In the genomic region with DNA sequence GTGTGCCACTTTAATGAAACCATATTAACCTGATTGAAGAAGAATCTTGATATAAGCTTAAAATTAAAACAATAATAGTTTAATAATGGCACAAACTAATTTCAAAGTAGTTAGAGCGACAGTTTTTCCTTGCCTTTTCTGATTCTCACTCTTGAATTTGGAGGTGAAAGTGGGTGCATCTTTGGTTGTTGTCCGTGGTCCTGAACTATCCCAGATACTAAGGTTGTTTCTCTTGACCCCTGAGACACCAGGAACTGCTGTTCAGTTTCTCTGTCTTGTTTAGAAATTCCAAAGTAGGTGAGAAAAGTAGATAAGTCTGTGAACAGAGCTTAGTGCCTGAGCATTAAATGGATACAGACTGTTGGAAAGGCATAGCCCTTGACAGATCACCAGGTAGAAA, we compare ENCODE assay signal across 11 cellular contexts.
"Had no signal": no experiment of that assay in that cellular context is flagged by ENCODE, and none has a peak within 500 bp of the region (broad histone marks: within the 10 kb centered on the region; RNA-seq: fewer than 3 reads in every experiment).

No MANE protein-coding gene starts in this region.

- H3K4me3 Mint-ChIP-seq: activated naive CD4-positive, alpha-beta T cell treated with anti-CD3 and anti-CD28 coated beads, Interleukin-2, amount 10 ng/mL, durations not matched to agents 7 days and 5 days; stimulated activated effector memory CD8-positive, alpha-beta T cell treated with anti-CD3 and anti-CD28 coated beads, Interleukin-12 subunit alpha, Interleukin-12 subunit beta, amount 100 ng/mL, for 72 hours had no signal

- H3K27me3 Mint-ChIP-seq: activated naive CD4-positive, alpha-beta T cell treated with anti-CD3 and anti-CD28 coated beads, Interleukin-2, amount 10 ng/mL, durations not matched to agents 7 days and 5 days had no signal

- H3K27ac ChIP-seq: pancreas, thoracic aorta, upper lobe of right lung had no signal

- H3K27ac Mint-ChIP-seq: activated naive CD4-positive, alpha-beta T cell treated with anti-CD3 and anti-CD28 coated beads, Interleukin-2, amount 10 ng/mL, durations not matched to agents 7 days and 5 days; stimulated activated effector memory CD8-positive, alpha-beta T cell treated with anti-CD3 and anti-CD28 coated beads, Interleukin-12 subunit alpha, Interleukin-12 subunit beta, amount 100 ng/mL, for 72 hours had no signal

- H3K36me3 ChIP-seq: pancreas, thoracic aorta, upper lobe of right lung had no signal

- ATAC-seq: pancreas; stimulated activated effector memory CD8-positive, alpha-beta T cell treated with anti-CD3 and anti-CD28 coated beads, Interleukin-12 subunit alpha, Interleukin-12 subunit beta, amount 100 ng/mL, for 72 hours; upper lobe of right lung had no signal

- H3K27me3 ChIP-seq: pancreas, upper lobe of right lung had no signal

- H3K4me3 ChIP-seq: pancreas, thoracic aorta, upper lobe of right lung had no signal

- H3K4me1 Mint-ChIP-seq: activated naive CD4-positive, alpha-beta T cell treated with anti-CD3 and anti-CD28 coated beads, Interleukin-2, amount 10 ng/mL, durations not matched to agents 7 days and 5 days; stimulated activated effector memory CD8-positive, alpha-beta T cell treated with anti-CD3 and anti-CD28 coated beads, Interleukin-12 subunit alpha, Interleukin-12 subunit beta, amount 100 ng/mL, for 72 hours had no signal

- H3K9me3 ChIP-seq: pancreas, thoracic aorta, upper lobe of right lung had no signal

- H3K4me1 ChIP-seq: pancreas, upper lobe of right lung had no signal

- DNase-seq: activated CD4-positive, alpha-beta T cell treated with anti-CD3 and anti-CD28 coated beads for 1 hour; activated CD4-positive, alpha-beta T cell treated with anti-CD3 and anti-CD28 coated beads, Interleukin-2, amount 50 U/mL, for 4 hours; activated naive CD4-positive, alpha-beta T cell treated with anti-CD3 and anti-CD28 coated beads, Interleukin-2, amount 10 ng/mL, durations not matched to agents 7 days and 5 days; dermis blood vessel endothelial cell; kidney glomerular epithelial cell; pancreas; stimulated activated CD4-positive, alpha-beta T cell treated with anti-CD3 and anti-CD28 coated beads, Interleukin-12 subunit alpha, Interleukin-12 subunit beta, amount 100 ng/mL, for 4 hours; stimulated activated CD4-positive, alpha-beta T cell treated with anti-CD3 and anti-CD28 coated beads, Interleukin-2, amount 100 ng/mL, for 24 hours; upper lobe of right lung had no signal

- H3K36me3 Mint-ChIP-seq: activated naive CD4-positive, alpha-beta T cell treated with anti-CD3 and anti-CD28 coated beads, Interleukin-2, amount 10 ng/mL, durations not matched to agents 7 days and 5 days; stimulated activated effector memory CD8-positive, alpha-beta T cell treated with anti-CD3 and anti-CD28 coated beads, Interleukin-12 subunit alpha, Interleukin-12 subunit beta, amount 100 ng/mL, for 72 hours had no signal
